In genomic region chr5:1140188-1140817, GRCh38 we compare ENCODE assay signal across 8 cellular contexts. TPM values are rescaled to one million over a fixed set of nuclear protein-coding genes. Genes with fewer than 3 reads are reported as not detected.
A peak's percentile ranks its signal among the peaks of the same experiment; 100 is the strongest.
DNase-seq lines count a peak whose midpoint lies in the region; ATAC-seq, FAIRE-seq and TF ChIP-seq lines count a peak whose summit lies in the region.

No MANE protein-coding gene starts in this region.

- no peak overlapping the region for H3K18ac ChIP-seq in IMR-90 (ENCODE audit: low read depth, low read length)

- ATAC-seq in A549: peak; percentile 74 to 87
- ATAC-seq in GM18909 (IDR thresholded peaks at IDR 0.05; ENCODE audit: poor library complexity, unreplicated experiment): peak; percentile 79
- ATAC-seq in IMR-90 (ENCODE audit: low read depth): peak; percentile 85
- ATAC-seq in PC-3: peak; percentile 90
- peak; percentile 84 to 91 for ATAC-seq in activated T-cell treated with anti-CD3 and anti-CD28 coated beads, Interleukin-2, amount 50 U/mL, for 72 hours (replicated peaks in 1 of 2)

- H2BK20ac ChIP-seq in IMR-90 (ENCODE audit: low read depth, low read length): no peak overlapping the region

- H2AFZ ChIP-seq in IMR-90 (replicated peaks; ENCODE audit: low read length, poor library complexity) (no peak overlapping the region), PC-3 (ENCODE audit: low read length) (0 out of 2 replicates have a peak overlapping the region, but pooled peaks have one; percentile 14)

- no peaks in the 10 kb centered on the region for H3K9me3 ChIP-seq in A549
- H3K9me3 ChIP-seq in IMR-90 (ENCODE audit: control insufficient read depth, insufficient read depth, low read length): no peaks in the 10 kb centered on the region
- no peaks in the 10 kb centered on the region for H3K9me3 ChIP-seq in PC-3 (ENCODE audit: low read length)
- H3K9me3 ChIP-seq in ovary: no peaks in the 10 kb centered on the region
- no peaks in the 10 kb centered on the region for H3K9me3 ChIP-seq in transverse colon

- H3F3A ChIP-seq in PC-3 (ENCODE audit: low read length, unreplicated experiment): no peaks in the 10 kb centered on the region

- no peak overlapping the region for H3K4me3 Mint-ChIP-seq in activated T-cell treated with anti-CD3 and anti-CD28 coated beads, Interleukin-2, amount 50 U/mL, for 72 hours

- H3K36me3 Mint-ChIP-seq in activated T-cell treated with anti-CD3 and anti-CD28 coated beads, Interleukin-2, amount 50 U/mL, for 72 hours (ENCODE audit: insufficient read depth in 2 of 2): no peaks in the 10 kb centered on the region

- H3K27ac Mint-ChIP-seq in activated T-cell treated with anti-CD3 and anti-CD28 coated beads, Interleukin-2, amount 50 U/mL, for 72 hours: no peak overlapping the region

- DNase-seq in A549 (ENCODE audit: low read depth in 1 of 2, low spot score in 1 of 2): peak; percentile 67
- DNase-seq in IMR-90: peak; percentile 31
- peak; percentile 80 for DNase-seq in PC-3
- DNase-seq in activated T-cell treated with anti-CD3 and anti-CD28 coated beads, Interleukin-2, amount 50 U/mL, for 72 hours: peak; percentile 82 to 88
- DNase-seq in foreskin fibroblast: peak in 1 of 2 donors; percentile 42
- peak; percentile 38 to 75 (median 67) for DNase-seq in ovary
- DNase-seq in transverse colon: peak; percentile 89

- POLR2A ChIA-PET in A549 (lab: Yijun Ruan, JAX) (no interaction called here), IMR-90 (lab: Charles Lee; ENCODE audit: unreplicated experiment) (no interaction called here), PC-3 (lab: Charles Lee; ENCODE audit: unreplicated experiment) (no interaction called here)

- in situ Hi-C loops in IMR-90 (cut with MboI; ENCODE audit: low sequenced_read_pairs): no loop called here
- in situ Hi-C loops in transverse colon (cut with MboI; ENCODE audit: low pct_ligation_motif_present in 1 of 4, low pct_unique_long_range_greater_than_20kb in 1 of 4, low sequenced_read_pairs in 3 of 4): loop anchor here in 3 of 4 donors (25.0 kb wide), 2 partner anchors 128 to 203 kb away; partner anchors contain the start of gene NKD2 (in 1 of the 3)

- H3K36me3 ChIP-seq in IMR-90 (ENCODE audit: control insufficient read depth, insufficient read depth, low read length) (no peaks in the 10 kb centered on the region), PC-3 (ENCODE audit: low read depth, low read length) (no peaks in the 10 kb centered on the region), ovary (no peaks in the 10 kb centered on the region), transverse colon (no peaks in the 10 kb centered on the region)

- no peak overlapping the region for H2BK120ac ChIP-seq in IMR-90 (ENCODE audit: low read depth, low read length)

- peak overlapping the region; percentile 60 for H3K4me2 ChIP-seq in A549
- no peak overlapping the region for H3K4me2 ChIP-seq in IMR-90 (ENCODE audit: low read depth, low read length)
- peak overlapping the region; percentile 55 for H3K4me2 ChIP-seq in PC-3 (ENCODE audit: low read length)

- H3K9ac ChIP-seq in IMR-90 (ENCODE audit: low read depth, low read length): no peak overlapping the region
- no peak overlapping the region for H3K9ac ChIP-seq in PC-3 (ENCODE audit: low read length)

- WGBS in A549 (ENCODE audit: missing lambda C conversion rate): 35% methylated on average over 11 of the region's 22 CpGs
- WGBS in IMR-90 (ENCODE audit: extremely low coverage in 2 of 2, insufficient read length in 1 of 2), 2 experiments: 66% methylated on average over 10 of the region's 22 CpGs; no CpG with 5 or more reads in 1 of the 2 experiments
- WGBS in ovary, 3 donors: 29 to 34% (median 34%) methylated on average over 20 to 22 of the region's 22 CpGs
- WGBS in transverse colon (ENCODE audit: low coverage in 1 of 2), 2 donors: 19% methylated on average over 21 of the region's 22 CpGs; no CpG with 5 or more reads in 1 of the 2 donors

- H3K27me3 ChIP-seq in IMR-90 (ENCODE audit: control insufficient read depth, insufficient read depth, low read length) (peaks cover 32% of the 10 kb centered on the region; the same call in 1 of the 2 replicates), PC-3 (ENCODE audit: low read length) (no peaks in the 10 kb centered on the region), ovary (no peaks in the 10 kb centered on the region), transverse colon (no peaks in the 10 kb centered on the region)

- no peak overlapping the region for H3K4ac ChIP-seq in IMR-90 (ENCODE audit: low read depth, low read length)

- H3K9me1 ChIP-seq in IMR-90 (ENCODE audit: insufficient read depth, low read length): no peaks in the 10 kb centered on the region

- H2BK15ac ChIP-seq in IMR-90 (ENCODE audit: low read depth, low read length): no peak overlapping the region

- H2AK9ac ChIP-seq in IMR-90 (replicated peaks; ENCODE audit: low read depth, low read length, poor library complexity): no peak overlapping the region

- BruUV-seq in IMR-90 (replicated peaks; lab: Mats Ljungman, UMichigan) (no TSS peak), PC-3 (replicated peaks; lab: Mats Ljungman, UMichigan) (no TSS peak)

- no peak overlapping the region for H4K8ac ChIP-seq in IMR-90 (ENCODE audit: low read depth in 2 of 2, low read length in 2 of 2)

- H3K9me2 ChIP-seq in PC-3 (replicated peaks; ENCODE audit: low read length): no peaks in the 10 kb centered on the region

- H3K4me3 ChIP-seq in A549 (no peak overlapping the region), IMR-90 (ENCODE audit: insufficient read depth, low read depth, low read length) (no peak overlapping the region), PC-3 (ENCODE audit: low read length) (no peak overlapping the region), foreskin fibroblast (ENCODE audit: low read depth in 1 of 2, low read length in 2 of 2) (no peak overlapping the region), ovary (no peak overlapping the region), transverse colon (no peak overlapping the region)

- TF ChIP-seq CTCF in A549 (IDR thresholded peaks at IDR 0.05): peak; percentile 82
- peak; percentile 60 for TF ChIP-seq CTCF in IMR-90 (conservative IDR thresholded peaks at IDR 0.05; ENCODE audit: low read depth, low read length)
- TF ChIP-seq CTCF in PC-3 (conservative IDR thresholded peaks at IDR 0.05; ENCODE audit: low read depth, low read length): peak; percentile 95
- peak; percentile 54 for TF ChIP-seq CTCF in foreskin fibroblast (IDR thresholded peaks at IDR 0.05; ENCODE audit: low read depth, low read length)
- peak in 2 of 3 donors; percentile 19 to 61 for TF ChIP-seq CTCF in ovary (IDR thresholded peaks at IDR 0.05)
- TF ChIP-seq CTCF in transverse colon (IDR thresholded peaks at IDR 0.05): peak; percentile 83 to 94 (median 88)

- no peaks in the 10 kb centered on the region for H3K4me1 Mint-ChIP-seq in activated T-cell treated with anti-CD3 and anti-CD28 coated beads, Interleukin-2, amount 50 U/mL, for 72 hours (ENCODE audit: low read depth)

- FAIRE-seq in A549 (lab: Jason Lieb, UNC): no peak

- H3K23ac ChIP-seq in IMR-90 (ENCODE audit: low read depth, low read length): no peak overlapping the region

- peaks cover 7% of the 10 kb centered on the region for H3K27me3 Mint-ChIP-seq in activated T-cell treated with anti-CD3 and anti-CD28 coated beads, Interleukin-2, amount 50 U/mL, for 72 hours (ENCODE audit: low read depth)

- no peaks in the 10 kb centered on the region for H3K9me3 Mint-ChIP-seq in activated T-cell treated with anti-CD3 and anti-CD28 coated beads, Interleukin-2, amount 50 U/mL, for 72 hours

- TF ChIP-seq RAD21 in A549 (conservative IDR thresholded peaks at IDR 0.05 in 1 of 2, IDR thresholded peaks at IDR 0.05 in 1 of 2): peak; percentile 89 to 91
- TF ChIP-seq RAD21 in IMR-90 (IDR thresholded peaks at IDR 0.05; ENCODE audit: low read length): peak; percentile 65

- no peak overlapping the region for H3K56ac ChIP-seq in IMR-90 (ENCODE audit: extremely low read depth, insufficient read depth, low read length)

- no peak overlapping the region for H4K5ac ChIP-seq in IMR-90 (ENCODE audit: low read depth, low read length)

- no peak overlapping the region for H2BK5ac ChIP-seq in IMR-90 (ENCODE audit: low read depth, low read length, poor library complexity, severe bottlenecking)

- TF ChIP-seq POLR2A in A549 (IDR thresholded peaks at IDR 0.05; ENCODE audit: low read length): no peak
- no peak for TF ChIP-seq POLR2A in IMR-90 (IDR thresholded peaks at IDR 0.05; ENCODE audit: low read depth, low read length)
- TF ChIP-seq POLR2A in ovary (IDR thresholded peaks at IDR 0.05): no peak
- no peak for TF ChIP-seq POLR2A in transverse colon (IDR thresholded peaks at IDR 0.05)

- no peak overlapping the region for H4K91ac ChIP-seq in IMR-90 (ENCODE audit: insufficient read depth, low read depth, low read length)

- CTCF ChIA-PET in A549 (lab: Yijun Ruan, JAX) (interaction anchor here (0.7 to 6.7 kb wide), 42 partner anchors 11 to 470 kb away, joined by 3 to 55 read pairs (median 4); no protein-coding TSS in a partner anchor), IMR-90 (lab: Yijun Ruan, JAX) (interaction anchor here (0.9 to 1.8 kb wide), 6 partner anchors 10 to 221 kb away, joined by 3 to 8 read pairs (median 4); no protein-coding TSS in a partner anchor), PC-3 (lab: Charles Lee) (interaction anchor here (0.6 to 1.0 kb wide), 4 partner anchors 10 to 517 kb away, joined by 3 read pairs; no protein-coding TSS in a partner anchor)

- TF ChIP-seq EP300 in A549 (IDR thresholded peaks at IDR 0.05) (no peak), ovary (IDR thresholded peaks at IDR 0.05) (no peak), transverse colon (IDR thresholded peaks at IDR 0.05; ENCODE audit: low read depth) (no peak)

- H2AK5ac ChIP-seq in IMR-90 (ENCODE audit: low read depth, low read length): no peak overlapping the region

- no peaks in the 10 kb centered on the region for H3K79me1 ChIP-seq in IMR-90 (ENCODE audit: low read depth in 1 of 2, low read length in 2 of 2)

- dilution Hi-C loops in IMR-90 (cut with HindIII; ENCODE audit: low sequenced_read_pairs, unreplicated experiment): no loop called here

- H4K20me1 ChIP-seq in IMR-90 (ENCODE audit: insufficient read depth, low read length) (no peaks in the 10 kb centered on the region), PC-3 (ENCODE audit: low read length) (no peaks in the 10 kb centered on the region)

- intact Hi-C loops in IMR-90 (cut with micrococcal nuclease): loop anchor here (1.0 kb wide), 2 partner anchors 206 to 217 kb away; no protein-coding TSS in a partner anchor
- intact Hi-C loops in PC-3 (cut with micrococcal nuclease): no loop called here
- intact Hi-C loops in ovary (cut with DNase I): no loop called here
- intact Hi-C loops in transverse colon (cut with DNase I; ENCODE audit: low total_unique reads): loop anchor here (10.0 kb wide), 1 partner anchor 216 kb away; no protein-coding TSS in a partner anchor

- H3K4me1 ChIP-seq in A549 (peaks cover 5% of the 10 kb centered on the region; the same call in 2 of the 3 replicates), IMR-90 (ENCODE audit: control insufficient read depth, insufficient read depth, low read length) (no peaks in the 10 kb centered on the region), PC-3 (ENCODE audit: insufficient read depth, low read length) (peaks cover 9% of the 10 kb centered on the region; the same call in 1 of the 2 replicates), ovary (ENCODE audit: insufficient read depth) (no peaks in the 10 kb centered on the region), transverse colon (peaks cover 0 to 23% (median 11%) of the 10 kb centered on the region in 4 donors)

- 0 out of 6 replicates have a peak overlapping the region, but pooled peaks of 1 of the 2 experiments have one; percentile 24 for H3K27ac ChIP-seq in A549
- H3K27ac ChIP-seq in IMR-90 (ENCODE audit: insufficient read depth, low read length): no peak overlapping the region
- no peak overlapping the region for H3K27ac ChIP-seq in PC-3 (ENCODE audit: low read length)
- H3K27ac ChIP-seq in ovary: no peak overlapping the region
- no peak overlapping the region for H3K27ac ChIP-seq in transverse colon

- no peak overlapping the region for H3K14ac ChIP-seq in IMR-90 (replicated peaks; ENCODE audit: low read depth, low read length)

- no peaks in the 10 kb centered on the region for H3K79me2 ChIP-seq in PC-3 (ENCODE audit: low read length)

RNA-seq across cellular contexts. Expression of gene SLC12A7, which starts 28.4 kb away (rescaled TPM):
- polyA plus RNA-seq in A549 (2011; rRNA removed): 11.2 and 12.3 TPM in 2 replicates
- 15.3 and 19.8 TPM in 2 replicates for polyA plus RNA-seq in A549 (2012; cell fraction: cytosol; rRNA removed)
- 79.7 and 103 TPM in 2 replicates for polyA plus RNA-seq in A549 (2012; cell fraction: nucleus; rRNA removed)
- polyA plus RNA-seq in A549 (2017; fragmentation: RNase III; extraction: RNeasy Plus Mini Kit Qiagen cat#74134 plus additional on column Dnase treatment): 18.1 to 22.5 TPM (median 19.5 TPM) in 3 replicates
- 11.0 and 22.1 TPM in 2 replicates for polyA minus RNA-seq in A549 (2011; rRNA and poly(A)+ RNA removed)
- total RNA-seq in IMR-90 (2012; rRNA removed): 3.0 and 3.3 TPM in 2 replicates
- polyA plus RNA-seq in IMR-90 (2012; rRNA removed): 6.1 and 7.5 TPM in 2 replicates
- polyA plus RNA-seq in IMR-90 (2012; cell fraction: cytosol; rRNA removed): 3.3 and 6.6 TPM in 2 replicates
- 22.0 and 39.5 TPM in 2 replicates for polyA plus RNA-seq in IMR-90 (2012; cell fraction: nucleus; rRNA removed; ENCODE audit: low replicate concordance)
- 48.2 and 58.3 TPM in 2 replicates for total RNA-seq in PC-3 (2014; rRNA removed)
- total RNA-seq in activated T-cell treated with anti-CD3 and anti-CD28 coated beads, Interleukin-2, amount 50 U/mL, for 72 hours: 10 to 100 TPM; 14.8 to 29.0 TPM
- total RNA-seq in ovary: 10 to 100 TPM in 6 of 7 donors, 1 to 10 TPM in 1; 9.8 to 33.9 (median 23.2) TPM
- polyA plus RNA-seq in ovary: 10 to 100 TPM in 1 of 2 donors, 1 to 10 TPM in 1; 5.9 to 12.2 TPM
- total RNA-seq in transverse colon: 100 to 1,000 TPM in 1 of 4 donors, 10 to 100 TPM in 3; 60.7 to 144 (median 61.4) TPM

Comparison
In these comparisons a context has a peak if more than half of its experiments do, and no peak if none do; other contexts are left out.
1. CTCF ChIP-seq: peak in every context shown above with its lines; median percentile 95 in PC-3; 88 in transverse colon; 82 in A549; 60 in IMR-90; 54 in foreskin fibroblast; 40 in ovary.
2. intact Hi-C loops: an anchor here in IMR-90 (1.0 kb wide) and transverse colon (10.0 kb wide); none called in PC-3 and ovary.